Comparison of ENCODE assay signal across 3 cellular contexts in genomic region chr21:45796003-45796402, GRCh38.
TF ChIP-seq lines count a peak whose summit lies in the region.

No MANE protein-coding gene starts in this region.

TF ChIP-seq in HepG2, 621 proteins besides CTCF, POLR2A, EP300 and RAD21:
- no peak for TF ChIP-seq ZNF562 (CRISPR knock-in tag; IDR thresholded peaks at IDR 0.05; ENCODE audit: borderline replicate concordance)
- TF ChIP-seq ZNF773 (CRISPR knock-in tag; IDR thresholded peaks at IDR 0.05; ENCODE audit: borderline replicate concordance), result no peak
- TF ChIP-seq MAFF (IDR thresholded peaks at IDR 0.05; ENCODE audit: low read depth, low read length), result peak; percentile 71
- TF ChIP-seq KDM5B (CRISPR knock-in tag; IDR thresholded peaks at IDR 0.05; ENCODE audit: borderline replicate concordance), result no peak
- peak; percentile 67 to 80; a peak in 3 of 4 replicates for TF ChIP-seq MAFK (conservative IDR thresholded peaks at IDR 0.05 in 1 of 2, IDR thresholded peaks at IDR 0.05 in 1 of 2; ENCODE audit: low read length in 2 of 2)

TF ChIP-seq in IMR-90, 13 proteins besides CTCF, POLR2A, EP300 and RAD21:
- TF ChIP-seq MAFK (IDR thresholded peaks at IDR 0.05; ENCODE audit: low read depth, low read length) (peak; percentile 58), MXI1 (IDR thresholded peaks at IDR 0.05; ENCODE audit: borderline replicate concordance, low read depth, low read length) (no peak)

TF ChIP-seq in K562, 482 proteins besides CTCF, POLR2A, EP300 and RAD21:
- TF ChIP-seq MAFF (IDR thresholded peaks at IDR 0.05; ENCODE audit: low read length), result peak; percentile 17; the same call in 1 of the 2 replicates
- TF ChIP-seq ELF4 (CRISPR knock-in tag; IDR thresholded peaks at IDR 0.05), result no peak
- no peak for TF ChIP-seq CEBPG (CRISPR knock-in tag; IDR thresholded peaks at IDR 0.05)
- TF ChIP-seq CEBPG (tag; conservative IDR thresholded peaks at IDR 0.05 in 1 of 2, IDR thresholded peaks at IDR 0.05 in 1 of 2), result 0 out of 4 replicates have a peak, but pooled peaks of 1 of the 2 experiments have one; percentile 9
- peak; percentile 39 for TF ChIP-seq CEBPB (tag; IDR thresholded peaks at IDR 0.05)
